In the genomic region with DNA sequence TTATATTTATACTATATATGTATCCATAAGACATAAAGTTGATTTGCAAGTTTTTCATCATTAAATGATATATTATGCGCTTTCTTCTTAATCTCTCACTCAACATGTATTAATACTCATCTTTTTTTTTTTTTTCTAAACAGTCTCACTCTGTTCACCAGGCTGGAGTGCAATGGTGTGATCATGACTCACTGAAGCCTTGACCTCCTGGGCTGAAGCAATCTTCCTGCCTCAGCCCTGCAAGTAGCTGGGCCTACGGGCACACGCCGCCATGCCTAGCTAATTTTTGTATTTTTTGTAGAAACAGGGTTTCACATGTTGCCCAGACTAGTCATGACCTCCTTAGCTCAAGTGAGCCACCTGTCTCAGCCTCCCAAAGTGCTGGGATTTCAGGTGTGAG, we compare ENCODE assay signal across 12 cellular contexts. TPM values are rescaled to one million over a fixed set of nuclear protein-coding genes. Genes with fewer than 3 reads are reported as not detected.
DNase-seq lines count a peak whose midpoint lies in the region; ATAC-seq and TF ChIP-seq lines count a peak whose summit lies in the region.
"Had no signal": no experiment of that assay in that cellular context is flagged by ENCODE, and none has a peak within 500 bp of the region (broad histone marks: within the 10 kb centered on the region; RNA-seq: fewer than 3 reads in every experiment).

No MANE protein-coding gene starts in this region.

- TF ChIP-seq CTCF in heart right ventricle (IDR thresholded peaks at IDR 0.05) (no peak), RWPE1 (conservative IDR thresholded peaks at IDR 0.05; ENCODE audit: low read depth) (no peak)

- H3K9me3 ChIP-seq in naive thymus-derived CD4-positive, alpha-beta T cell (ENCODE audit: control insufficient read depth in 2 of 3, low read length in 3 of 3) = no peaks in the 10 kb centered on the region
- H3K9me3 ChIP-seq in heart right ventricle = no peaks in the 10 kb centered on the region
- H3K9me3 ChIP-seq: body of pancreas had no signal

- peaks cover 0 to 10% (median 3%) of the 10 kb centered on the region in 5 donors for H3K36me3 Mint-ChIP-seq in naive thymus-derived CD4-positive, alpha-beta T cell

- WGBS in heart right ventricle, 2 donors = 84 to 98% methylated on average over 4 of the region's 4 CpGs

- no peak overlapping the region for H3K4me3 ChIP-seq in naive thymus-derived CD4-positive, alpha-beta T cell (ENCODE audit: low read length)
- H3K4me3 ChIP-seq in heart right ventricle = no peak overlapping the region
- H3K4me3 ChIP-seq: body of pancreas had no signal

- CTCF ChIA-PET in naive thymus-derived CD4-positive, alpha-beta T cell (lab: Charles Lee) = interaction anchor here (0.6 to 0.7 kb wide), 3 partner anchors 13 to 396 kb away, joined by 5 to 8 read pairs (median 8); no protein-coding TSS in a partner anchor
- CTCF ChIA-PET in RWPE1 (lab: Yijun Ruan, JAX) = interaction anchor here (0.7 kb wide), 1 partner anchor 133 kb away, joined by 6 read pairs; no protein-coding TSS in a partner anchor

- H3K36me3 ChIP-seq in naive thymus-derived CD4-positive, alpha-beta T cell (ENCODE audit: control insufficient read depth in 2 of 3, insufficient read depth in 3 of 3, low read length in 3 of 3) = no peaks in the 10 kb centered on the region
- H3K36me3 ChIP-seq in heart right ventricle = no peaks in the 10 kb centered on the region

- H3K9me3 Mint-ChIP-seq in naive thymus-derived CD4-positive, alpha-beta T cell = peaks cover 0 to 4% (median 0%) of the 10 kb centered on the region in 11 donors
- H3K9me3 Mint-ChIP-seq: CD8-positive, alpha-beta T cell had no signal

- no peaks in the 10 kb centered on the region for H3K27me3 ChIP-seq in naive thymus-derived CD4-positive, alpha-beta T cell (ENCODE audit: control insufficient read depth in 2 of 2, insufficient read depth in 2 of 2, low read length in 2 of 2)
- H3K27me3 ChIP-seq in heart right ventricle = no peaks in the 10 kb centered on the region
- H3K27me3 ChIP-seq: body of pancreas had no signal

- H3K4me1 Mint-ChIP-seq in naive thymus-derived CD4-positive, alpha-beta T cell = peaks cover 0 to 15% (median 0%) of the 10 kb centered on the region in 7 donors

- H3K27ac ChIP-seq in naive thymus-derived CD4-positive, alpha-beta T cell (ENCODE audit: low read depth, low read length) = no peak overlapping the region
- H3K27ac ChIP-seq in heart right ventricle (peak overlapping the region in 1 of 10 donors; percentile 41), RWPE1 (no peak overlapping the region)
- H3K27ac ChIP-seq: body of pancreas had no signal

- H3K4me1 ChIP-seq in naive thymus-derived CD4-positive, alpha-beta T cell (ENCODE audit: control insufficient read depth in 2 of 2, insufficient read depth in 2 of 2, low read length in 2 of 2) = no peaks in the 10 kb centered on the region
- peaks cover 0 to 55% (median 33%) of the 10 kb centered on the region in 9 donors for H3K4me1 ChIP-seq in heart right ventricle

- ATAC-seq in naive thymus-derived CD4-positive, alpha-beta T cell = peak; percentile 62
- ATAC-seq in heart right ventricle = no peak
- ATAC-seq: body of pancreas; CD8-positive, alpha-beta T cell had no signal

- intact Hi-C loops in naive thymus-derived CD4-positive, alpha-beta T cell (cut with micrococcal nuclease) = no loop called here
- intact Hi-C loops in heart right ventricle (cut with DNase I) = loop anchor here in 2 of 10 donors (5.0 kb wide), 2 partner anchors 36 to 46 kb away; no protein-coding TSS in a partner anchor

- no peak overlapping the region for H3K27ac Mint-ChIP-seq in naive thymus-derived CD4-positive, alpha-beta T cell
- H3K27ac Mint-ChIP-seq: CD8-positive, alpha-beta T cell had no signal

- POLR2A ChIA-PET in naive thymus-derived CD4-positive, alpha-beta T cell (lab: Charles Lee) = no interaction called here
- POLR2A ChIA-PET in RWPE1 (lab: Yijun Ruan, JAX; ENCODE audit: low non-redundant PET) = interaction anchor here (0.7 kb wide), 1 partner anchor 33 kb away, joined by 3 read pairs; no protein-coding TSS in a partner anchor

- no peak overlapping the region for H3K4me3 Mint-ChIP-seq in naive thymus-derived CD4-positive, alpha-beta T cell
- H3K4me3 Mint-ChIP-seq: CD8-positive, alpha-beta T cell had no signal

- peaks cover 0 to 12% (median 7%) of the 10 kb centered on the region in 5 donors for H3K27me3 Mint-ChIP-seq in naive thymus-derived CD4-positive, alpha-beta T cell

- DNase-seq in Daoy (ENCODE audit: low read depth) (peak; percentile 90), NOMO-1 treated with DMSO at 0.1 percent for 48 hours (lab: John Stamatoyannopoulos, UW; ENCODE audit: unreplicated experiment) (peak; percentile 75), dermis blood vessel endothelial cell (peak; percentile 81), heart right ventricle (no peak), NCI-H345 treated with DMSO at 0.1 percent for 48 hours (lab: John Stamatoyannopoulos, UW; ENCODE audit: unreplicated experiment) (no peak), RWPE1 (ENCODE audit: low spot score) (no peak)
- DNase-seq in naive thymus-derived CD4-positive, alpha-beta T cell = no peak
- no peak for DNase-seq in activated CD4-positive, alpha-beta T cell treated with anti-CD3 and anti-CD28 coated beads, Interleukin-2, amount 50 U/mL, for 1 hour
- DNase-seq: CD8-positive, alpha-beta T cell; glutamatergic neuron; NCI-H2227 treated with DMSO at 0.1 percent for 48 hours had no signal

RNA-seq across cellular contexts. Expression of gene MAP4K3, which starts 51.4 kb away (rescaled TPM):
- total RNA-seq in Daoy (2014; rRNA removed; shearing (Covaris generic)) = 29.9 and 42.5 TPM in 2 replicates
- total RNA-seq in dermis blood vessel endothelial cell (17.4 and 24.0 TPM in 2 replicates), heart right ventricle (10 to 100 TPM; 27.6 to 49.0 (median 40.2) TPM)
- total RNA-seq in naive thymus-derived CD4-positive, alpha-beta T cell = 10 to 100 TPM; 14.4 to 32.2 (median 19.9) TPM
- 1 to 10 TPM; 2.9 to 3.2 TPM for polyA plus RNA-seq in naive thymus-derived CD4-positive, alpha-beta T cell
- 10 to 100 TPM in 1 of 2 donors, 1 to 10 TPM in 1; 8.1 to 41.5 TPM for polyA plus RNA-seq in heart right ventricle

Comparison
In these comparisons a context has a peak if more than half of its experiments do, and no peak if none do; other contexts are left out.
1. DNase-seq: peak in Daoy (single experiment), NOMO-1 treated with DMSO at 0.1 percent for 48 hours (single experiment) and dermis blood vessel endothelial cell (single experiment); none in naive thymus-derived CD4-positive, alpha-beta T cell (0 of 9), heart right ventricle (0 of 2), NCI-H345 treated with DMSO at 0.1 percent for 48 hours (single experiment), RWPE1 (single experiment) and activated CD4-positive, alpha-beta T cell treated with anti-CD3 and anti-CD28 coated beads, Interleukin-2, amount 50 U/mL, for 1 hour (single experiment).